14 cellular contexts compared by ENCODE assay signal in the genomic region with DNA sequence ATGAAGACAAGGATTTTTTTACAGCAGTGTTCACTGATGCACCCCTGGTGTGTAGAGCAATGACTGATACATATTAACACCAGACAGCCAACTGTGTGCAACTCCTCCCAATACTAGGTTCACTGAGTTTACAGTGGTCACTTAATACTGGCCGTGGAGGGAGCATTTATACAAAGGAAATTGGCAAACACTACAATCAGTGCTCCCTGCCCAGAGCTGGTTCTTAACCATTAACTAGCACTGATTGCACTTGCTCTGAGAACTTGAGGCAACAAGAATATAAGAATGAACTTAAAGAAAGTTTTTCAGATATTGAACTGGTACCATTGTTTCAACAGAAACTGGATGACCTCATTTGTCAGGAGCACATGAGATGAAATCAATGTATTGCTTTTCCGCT.
A peak's percentile ranks its signal among the peaks of the same experiment; 100 is the strongest.
DNase-seq lines count a peak whose midpoint lies in the region; ATAC-seq and TF ChIP-seq lines count a peak whose summit lies in the region.
"Had no signal": no experiment of that assay in that cellular context is flagged by ENCODE, and none has a peak within 500 bp of the region (broad histone marks: within the 10 kb centered on the region; RNA-seq: fewer than 3 reads in every experiment).

No MANE protein-coding gene starts in this region.

- H3K36me3 Mint-ChIP-seq in WTC11 = peaks cover 4% of the 10 kb centered on the region
- H3K36me3 Mint-ChIP-seq in activated T-cell treated with anti-CD3 and anti-CD28 coated beads, Interleukin-2, amount 50 U/mL, for 72 hours (ENCODE audit: insufficient read depth in 2 of 2) = no peaks in the 10 kb centered on the region
- H3K36me3 Mint-ChIP-seq: activated naive CD8-positive, alpha-beta T cell treated with anti-CD3 and anti-CD28 coated beads, Interleukin-2, amount 10 ng/mL, durations not matched to agents 7 days and 5 days had no signal

- H3K27ac Mint-ChIP-seq in WTC11 = peak overlapping the region; percentile 72
- no peak overlapping the region for H3K27ac Mint-ChIP-seq in activated T-cell treated with anti-CD3 and anti-CD28 coated beads, Interleukin-2, amount 50 U/mL, for 72 hours
- H3K27ac Mint-ChIP-seq: activated naive CD8-positive, alpha-beta T cell treated with anti-CD3 and anti-CD28 coated beads, Interleukin-2, amount 10 ng/mL, durations not matched to agents 7 days and 5 days; effector memory CD8-positive, alpha-beta T cell had no signal

- POLR2A ChIA-PET in WTC11 (lab: Charles Lee) = no interaction called here

- no peak for DNase-seq in WTC11 (ENCODE audit: low spot score)
- no peak for DNase-seq in left lung
- DNase-seq in stomach = peak; percentile 58
- no peak for DNase-seq in activated T-cell treated with anti-CD3 and anti-CD28 coated beads, Interleukin-2, amount 50 U/mL, for 72 hours
- DNase-seq: activated CD4-positive, alpha-beta T cell treated with anti-CD3 and anti-CD28 coated beads for 4 hours; activated naive CD8-positive, alpha-beta T cell treated with anti-CD3 and anti-CD28 coated beads, Interleukin-2, amount 10 ng/mL, durations not matched to agents 7 days and 5 days; Caco-2; effector memory CD8-positive, alpha-beta T cell; left ventricle myocardium inferior; SHP77 treated with DMSO at 0.1 percent for 48 hours had no signal

- intact Hi-C loops in left lung (cut with DNase I) = no loop called here
- intact Hi-C loops in stomach (cut with DNase I; ENCODE audit: low total_unique reads) = no loop called here

- H3K36me3 ChIP-seq in HUES64 (ENCODE audit: insufficient read depth, low read length) = no peaks in the 10 kb centered on the region
- H3K36me3 ChIP-seq in left lung = no peaks in the 10 kb centered on the region
- H3K36me3 ChIP-seq in stomach = no peaks in the 10 kb centered on the region
- H3K36me3 ChIP-seq: left ventricle myocardium inferior had no signal

- H3K27me3 ChIP-seq in HUES64 (ENCODE audit: insufficient read depth, low read length) (no peaks in the 10 kb centered on the region), left lung (no peaks in the 10 kb centered on the region), stomach (no peaks in the 10 kb centered on the region)

- H3K27ac ChIP-seq in HUES64 (ENCODE audit: low read depth, low read length) (peak overlapping the region; percentile 26; the same call in 1 of the 2 replicates), left lung (no peak overlapping the region), stomach (peak overlapping the region; percentile 60 to 82 (median 67))
- H3K27ac ChIP-seq: left ventricle myocardium inferior had no signal

- peaks cover 52% of the 10 kb centered on the region for H3K4me1 Mint-ChIP-seq in WTC11
- H3K4me1 Mint-ChIP-seq in activated T-cell treated with anti-CD3 and anti-CD28 coated beads, Interleukin-2, amount 50 U/mL, for 72 hours (ENCODE audit: low read depth) = no peaks in the 10 kb centered on the region
- H3K4me1 Mint-ChIP-seq: activated naive CD8-positive, alpha-beta T cell treated with anti-CD3 and anti-CD28 coated beads, Interleukin-2, amount 10 ng/mL, durations not matched to agents 7 days and 5 days had no signal

- H3K9me3 ChIP-seq in HUES64 (ENCODE audit: insufficient read depth, low read depth, low read length) = 0 out of 2 replicates have a peak, but pooled peaks cover under 1% of the 10 kb centered on the region
- H3K9me3 ChIP-seq in left lung = peaks cover 0 to 4% of the 10 kb centered on the region in 2 donors
- peaks cover 0 to 4% (median under 1%) of the 10 kb centered on the region in 4 donors for H3K9me3 ChIP-seq in stomach
- H3K9me3 ChIP-seq: Caco-2 had no signal

- no peak overlapping the region for H3K4me3 Mint-ChIP-seq in WTC11
- H3K4me3 Mint-ChIP-seq in activated T-cell treated with anti-CD3 and anti-CD28 coated beads, Interleukin-2, amount 50 U/mL, for 72 hours = no peak overlapping the region
- H3K4me3 Mint-ChIP-seq: activated naive CD8-positive, alpha-beta T cell treated with anti-CD3 and anti-CD28 coated beads, Interleukin-2, amount 10 ng/mL, durations not matched to agents 7 days and 5 days; brain; effector memory CD8-positive, alpha-beta T cell had no signal

- TF ChIP-seq EP300 in stomach (IDR thresholded peaks at IDR 0.05) = no peak

- 70% methylated on average over 2 of the region's 2 CpGs for WGBS in HUES64
- 23 to 45% (median 35%) methylated on average over 2 of the region's 2 CpGs for WGBS in stomach, 5 donors

- TF ChIP-seq CTCF in WTC11 (IDR thresholded peaks at IDR 0.05) = no peak
- no peak for TF ChIP-seq CTCF in left lung (IDR thresholded peaks at IDR 0.05)
- TF ChIP-seq CTCF in stomach (IDR thresholded peaks at IDR 0.05) = no peak

- H3K27me3 Mint-ChIP-seq in WTC11 (ENCODE audit: low read depth) = no peaks in the 10 kb centered on the region
- no peaks in the 10 kb centered on the region for H3K27me3 Mint-ChIP-seq in activated T-cell treated with anti-CD3 and anti-CD28 coated beads, Interleukin-2, amount 50 U/mL, for 72 hours (ENCODE audit: low read depth)
- H3K27me3 Mint-ChIP-seq: activated naive CD8-positive, alpha-beta T cell treated with anti-CD3 and anti-CD28 coated beads, Interleukin-2, amount 10 ng/mL, durations not matched to agents 7 days and 5 days; brain; effector memory CD8-positive, alpha-beta T cell had no signal

- CTCF ChIA-PET in WTC11 (lab: Charles Lee) = no interaction called here

- H3K4me1 ChIP-seq in HUES64 (ENCODE audit: insufficient read depth, low read length) (peaks cover 39% of the 10 kb centered on the region), left lung (no peaks in the 10 kb centered on the region), stomach (peaks cover 18 to 64% (median 29%) of the 10 kb centered on the region in 4 donors)

- H3K4me3 ChIP-seq in HUES64 (ENCODE audit: low read length) (no peak overlapping the region), left lung (no peak overlapping the region), stomach (no peak overlapping the region)
- H3K4me3 ChIP-seq: left ventricle myocardium inferior had no signal

- H3K9ac ChIP-seq in HUES64 (ENCODE audit: low read depth, low read length) = no peak overlapping the region

- TF ChIP-seq POLR2A in stomach (IDR thresholded peaks at IDR 0.05) = no peak

- peak; percentile 23; the same call in 1 of the 2 replicates for ATAC-seq in WTC11
- ATAC-seq in left lung = peak; percentile 81
- ATAC-seq in activated T-cell treated with anti-CD3 and anti-CD28 coated beads, Interleukin-2, amount 50 U/mL, for 72 hours (replicated peaks in 1 of 2) = no peak
- no peak for ATAC-seq in HG02981 (IDR thresholded peaks at IDR 0.05; ENCODE audit: unreplicated experiment)
- no peak for ATAC-seq in GM19452 (IDR thresholded peaks at IDR 0.05; ENCODE audit: unreplicated experiment)
- ATAC-seq: effector memory CD8-positive, alpha-beta T cell had no signal

- H3K9me3 Mint-ChIP-seq in WTC11 = peaks cover 5% of the 10 kb centered on the region
- H3K9me3 Mint-ChIP-seq in activated T-cell treated with anti-CD3 and anti-CD28 coated beads, Interleukin-2, amount 50 U/mL, for 72 hours = peaks cover 0 to 1% of the 10 kb centered on the region in 2 donors
- H3K9me3 Mint-ChIP-seq: effector memory CD8-positive, alpha-beta T cell had no signal

TF ChIP-seq in WTC11, 78 proteins besides CTCF, POLR2A, EP300 and RAD21:
- TF ChIP-seq, protein P1, sequence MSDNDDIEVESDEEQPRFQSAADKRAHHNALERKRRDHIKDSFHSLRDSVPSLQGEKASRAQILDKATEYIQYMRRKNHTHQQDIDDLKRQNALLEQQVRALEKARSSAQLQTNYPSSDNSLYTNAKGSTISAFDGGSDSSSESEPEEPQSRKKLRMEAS (CRISPR knock-in tag; IDR thresholded peaks at IDR 0.05) = 0 out of 2 replicates have a peak, but pooled peaks have one; percentile 15
- TF ChIP-seq, protein P2, sequence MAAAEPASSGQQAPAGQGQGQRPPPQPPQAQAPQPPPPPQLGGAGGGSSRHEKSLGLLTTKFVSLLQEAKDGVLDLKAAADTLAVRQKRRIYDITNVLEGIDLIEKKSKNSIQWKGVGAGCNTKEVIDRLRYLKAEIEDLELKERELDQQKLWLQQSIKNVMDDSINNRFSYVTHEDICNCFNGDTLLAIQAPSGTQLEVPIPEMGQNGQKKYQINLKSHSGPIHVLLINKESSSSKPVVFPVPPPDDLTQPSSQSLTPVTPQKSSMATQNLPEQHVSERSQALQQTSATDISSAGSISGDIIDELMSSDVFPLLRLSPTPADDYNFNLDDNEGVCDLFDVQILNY (CRISPR knock-in tag; IDR thresholded peaks at IDR 0.05) = no peak
- no peak for TF ChIP-seq ZBTB21 (CRISPR knock-in tag; IDR thresholded peaks at IDR 0.05; ENCODE audit: borderline replicate concordance)
- TF ChIP-seq ZNF219 (CRISPR knock-in tag; IDR thresholded peaks at IDR 0.05; ENCODE audit: borderline replicate concordance) = no peak
- no peak for TF ChIP-seq CREB1 (CRISPR knock-in tag; IDR thresholded peaks at IDR 0.05)
- no peak for TF ChIP-seq ATF1 (CRISPR knock-in tag; IDR thresholded peaks at IDR 0.05)
- no peak for TF ChIP-seq TEAD4 (CRISPR knock-in tag; IDR thresholded peaks at IDR 0.05)

Comparison
In these comparisons a context has a peak if more than half of its experiments do, and no peak if none do; other contexts are left out.
1. H3K27ac ChIP-seq: peak in HUES64 (single experiment) and stomach (5 of 5); none in left lung (0 of 2).
2. ATAC-seq: peak in WTC11 (single experiment) and left lung (single experiment); none in activated T-cell treated with anti-CD3 and anti-CD28 coated beads, Interleukin-2, amount 50 U/mL, for 72 hours (0 of 2), HG02981 (single experiment) and GM19452 (single experiment).